Comparison of ENCODE assay signal across 12 cellular contexts in genomic region chr2:111226797-111227700, GRCh38.
DNase-seq lines count a peak whose midpoint lies in the region; ATAC-seq and TF ChIP-seq lines count a peak whose summit lies in the region.
"Had no signal": no experiment of that assay in that cellular context is flagged by ENCODE, and none has a peak within 500 bp of the region (broad histone marks: within the 10 kb centered on the region; RNA-seq: fewer than 3 reads in every experiment).

No MANE protein-coding gene starts in this region.

- no peak overlapping the region for H2BK15ac ChIP-seq in IMR-90 (ENCODE audit: low read depth, low read length)

- H3K4me1 ChIP-seq in IMR-90 (ENCODE audit: control insufficient read depth, insufficient read depth, low read length), result peaks cover 7% of the 10 kb centered on the region

- no peak overlapping the region for H2BK20ac ChIP-seq in IMR-90 (ENCODE audit: low read depth, low read length)

- no TSS peak for BruUV-seq in IMR-90 (replicated peaks; lab: Mats Ljungman, UMichigan)

- H3K27me3 ChIP-seq in IMR-90 (ENCODE audit: control insufficient read depth, insufficient read depth, low read length), result no peaks in the 10 kb centered on the region

- H3K18ac ChIP-seq in IMR-90 (ENCODE audit: low read depth, low read length), result no peak overlapping the region

- H3K79me1 ChIP-seq in IMR-90 (ENCODE audit: low read depth in 1 of 2, low read length in 2 of 2), result peaks cover 5 to 22% of the 10 kb centered on the region in 2 experiments

- dilution Hi-C loops in IMR-90 (cut with HindIII; ENCODE audit: low sequenced_read_pairs, unreplicated experiment), result no loop called here

- H3K4ac ChIP-seq in IMR-90 (ENCODE audit: low read depth, low read length), result no peak overlapping the region

- CTCF ChIA-PET in IMR-90 (lab: Yijun Ruan, JAX), result interaction anchor here (0.7 kb wide), 1 partner anchor 375 kb away, joined by 4 read pairs; no protein-coding TSS in a partner anchor

- H3K9me3 Mint-ChIP-seq in activated naive CD8-positive, alpha-beta T cell treated with anti-CD3 and anti-CD28 coated beads for 36 hours, result peaks cover 15% of the 10 kb centered on the region
- peaks cover 15% of the 10 kb centered on the region for H3K9me3 Mint-ChIP-seq in natural killer cell treated with Interleukin-12 subunit alpha and Interleukin-12 subunit beta and Interleukin-15 and Interleukin-18, amount 100 ng/mL, for 72 hours

- H3K4me1 Mint-ChIP-seq in activated naive CD8-positive, alpha-beta T cell treated with anti-CD3 and anti-CD28 coated beads for 36 hours, result peaks cover 15% of the 10 kb centered on the region
- peaks cover 20 to 22% of the 10 kb centered on the region in 2 donors for H3K4me1 Mint-ChIP-seq in natural killer cell treated with Interleukin-12 subunit alpha and Interleukin-12 subunit beta and Interleukin-15 and Interleukin-18, amount 100 ng/mL, for 72 hours (ENCODE audit: low read depth in 2 of 2)

- peaks cover 2% of the 10 kb centered on the region; the same call in 1 of the 2 replicates for H3K36me3 ChIP-seq in IMR-90 (ENCODE audit: control insufficient read depth, insufficient read depth, low read length)

- no peak overlapping the region for H3K23ac ChIP-seq in IMR-90 (ENCODE audit: low read depth, low read length)

- POLR2A ChIA-PET in IMR-90 (lab: Charles Lee; ENCODE audit: unreplicated experiment), result no interaction called here

- peaks cover 3% of the 10 kb centered on the region for H3K36me3 Mint-ChIP-seq in activated naive CD8-positive, alpha-beta T cell treated with anti-CD3 and anti-CD28 coated beads for 36 hours
- peaks cover 26% of the 10 kb centered on the region for H3K36me3 Mint-ChIP-seq in natural killer cell treated with Interleukin-12 subunit alpha and Interleukin-12 subunit beta and Interleukin-15 and Interleukin-18, amount 100 ng/mL, for 72 hours

- H3K27ac Mint-ChIP-seq in activated naive CD8-positive, alpha-beta T cell treated with anti-CD3 and anti-CD28 coated beads for 36 hours, result peak overlapping the region; percentile 26
- H3K27ac Mint-ChIP-seq in natural killer cell treated with Interleukin-12 subunit alpha and Interleukin-12 subunit beta and Interleukin-15 and Interleukin-18, amount 100 ng/mL, for 72 hours, result no peak overlapping the region
- H3K27ac Mint-ChIP-seq: activated naive CD4-positive, alpha-beta T cell treated with anti-CD3 and anti-CD28 coated beads, Interleukin-2, amount 50 U/mL, for 72 hours; nephron had no signal

- no peak overlapping the region for H3K14ac ChIP-seq in IMR-90 (replicated peaks; ENCODE audit: low read depth, low read length)

- H3K9ac ChIP-seq in IMR-90 (ENCODE audit: low read depth, low read length), result no peak overlapping the region

- TF ChIP-seq CTCF in IMR-90 (conservative IDR thresholded peaks at IDR 0.05; ENCODE audit: low read depth, low read length), result no peak

- H3K4me3 ChIP-seq in IMR-90 (ENCODE audit: insufficient read depth, low read depth, low read length), result no peak overlapping the region

- H3K4me2 ChIP-seq in IMR-90 (ENCODE audit: low read depth, low read length), result no peak overlapping the region

- no peak overlapping the region for H4K5ac ChIP-seq in IMR-90 (ENCODE audit: low read depth, low read length)

- H3K27me3 Mint-ChIP-seq in activated naive CD8-positive, alpha-beta T cell treated with anti-CD3 and anti-CD28 coated beads for 36 hours, result peaks cover 44% of the 10 kb centered on the region
- H3K27me3 Mint-ChIP-seq in natural killer cell treated with Interleukin-12 subunit alpha and Interleukin-12 subunit beta and Interleukin-15 and Interleukin-18, amount 100 ng/mL, for 72 hours, result peaks cover 7 to 18% of the 10 kb centered on the region in 2 donors

- no peak overlapping the region for H2BK5ac ChIP-seq in IMR-90 (ENCODE audit: low read depth, low read length, poor library complexity, severe bottlenecking)

- no peaks in the 10 kb centered on the region for H3K9me3 ChIP-seq in IMR-90 (ENCODE audit: control insufficient read depth, insufficient read depth, low read length)

- DNase-seq in CD1c-positive myeloid dendritic cell (ENCODE audit: extremely low spot score) (peak; percentile 82), IMR-90 (peak; percentile 37), kidney glomerular epithelial cell (lab: John Stamatoyannopoulos, UW) (peak; percentile 11), NCI-H1048 (lab: John Stamatoyannopoulos, UW) (no peak)
- no peak for DNase-seq in activated naive CD8-positive, alpha-beta T cell treated with anti-CD3 and anti-CD28 coated beads for 36 hours
- DNase-seq in stimulated activated CD4-positive, alpha-beta T cell treated with anti-CD3 and anti-CD28 coated beads, Interleukin-4, amount 100 ng/mL, for 4 hours, result no peak
- no peak for DNase-seq in natural killer cell treated with Interleukin-12 subunit alpha and Interleukin-12 subunit beta and Interleukin-15 and Interleukin-18, amount 100 ng/mL, for 72 hours (ENCODE audit: low spot score)
- DNase-seq: NCI-H510A treated with DMSO at 0.1 percent for 48 hours; stimulated activated naive CD4-positive, alpha-beta T cell treated with Interleukin-2 at 50 U/mL for 16 hours had no signal

- H4K91ac ChIP-seq in IMR-90 (ENCODE audit: insufficient read depth, low read depth, low read length), result no peak overlapping the region

- no peak for TF ChIP-seq RAD21 in IMR-90 (IDR thresholded peaks at IDR 0.05; ENCODE audit: low read length)

- no peak overlapping the region for H3K27ac ChIP-seq in IMR-90 (ENCODE audit: insufficient read depth, low read length)

- intact Hi-C loops in IMR-90 (cut with micrococcal nuclease), result no loop called here

- H4K20me1 ChIP-seq in IMR-90 (ENCODE audit: insufficient read depth, low read length), result peaks cover 9% of the 10 kb centered on the region

- no peak overlapping the region for H3K56ac ChIP-seq in IMR-90 (ENCODE audit: extremely low read depth, insufficient read depth, low read length)

- H4K8ac ChIP-seq in IMR-90 (ENCODE audit: low read depth in 2 of 2, low read length in 2 of 2), result no peak overlapping the region

- no peak overlapping the region for H2AK5ac ChIP-seq in IMR-90 (ENCODE audit: low read depth, low read length)

- in situ Hi-C loops in IMR-90 (cut with MboI; ENCODE audit: low sequenced_read_pairs), result no loop called here

- no peak overlapping the region for H2AK9ac ChIP-seq in IMR-90 (replicated peaks; ENCODE audit: low read depth, low read length, poor library complexity)

- no peak overlapping the region for H2BK120ac ChIP-seq in IMR-90 (ENCODE audit: low read depth, low read length)

- H3K4me3 Mint-ChIP-seq in activated naive CD8-positive, alpha-beta T cell treated with anti-CD3 and anti-CD28 coated beads for 36 hours, result no peak overlapping the region
- no peak overlapping the region for H3K4me3 Mint-ChIP-seq in natural killer cell treated with Interleukin-12 subunit alpha and Interleukin-12 subunit beta and Interleukin-15 and Interleukin-18, amount 100 ng/mL, for 72 hours
- H3K4me3 Mint-ChIP-seq: nephron had no signal

- no peak overlapping the region for H2AFZ ChIP-seq in IMR-90 (replicated peaks; ENCODE audit: low read length, poor library complexity)

- H3K9me1 ChIP-seq in IMR-90 (ENCODE audit: insufficient read depth, low read length), result peaks cover 5% of the 10 kb centered on the region

- no peak for TF ChIP-seq POLR2A in IMR-90 (IDR thresholded peaks at IDR 0.05; ENCODE audit: low read depth, low read length)

- ATAC-seq in IMR-90 (ENCODE audit: low read depth) (no peak), GM18498 (IDR thresholded peaks at IDR 0.05; ENCODE audit: unreplicated experiment) (no peak)
- ATAC-seq in natural killer cell treated with Interleukin-12 subunit alpha and Interleukin-12 subunit beta and Interleukin-15 and Interleukin-18, amount 100 ng/mL, for 72 hours, result no peak
- ATAC-seq: activated naive CD4-positive, alpha-beta T cell treated with anti-CD3 and anti-CD28 coated beads, Interleukin-2, amount 50 U/mL, for 72 hours had no signal

- WGBS in IMR-90 (ENCODE audit: extremely low coverage in 2 of 2, insufficient read length in 1 of 2), 2 experiments, result 86% methylated on average over 1 of the region's 6 CpGs; no CpG with 5 or more reads in 1 of the 2 experiments

TF ChIP-seq in IMR-90, 13 proteins besides CTCF, POLR2A, EP300 and RAD21:
- TF ChIP-seq CHD1 (IDR thresholded peaks at IDR 0.05; ENCODE audit: low read depth, low read length) (no peak), CEBPB (IDR thresholded peaks at IDR 0.05; ENCODE audit: low read depth, low read length) (0 out of 2 replicates have a peak, but pooled peaks have one; percentile 8)

Comparison
In these comparisons a context has a peak if more than half of its experiments do, and no peak if none do; other contexts are left out.
1. DNase-seq: peak in CD1c-positive myeloid dendritic cell (single experiment), IMR-90 (single experiment) and kidney glomerular epithelial cell (single experiment); none in activated naive CD8-positive, alpha-beta T cell treated with anti-CD3 and anti-CD28 coated beads for 36 hours (single experiment), stimulated activated CD4-positive, alpha-beta T cell treated with anti-CD3 and anti-CD28 coated beads, Interleukin-4, amount 100 ng/mL, for 4 hours (0 of 2), natural killer cell treated with Interleukin-12 subunit alpha and Interleukin-12 subunit beta and Interleukin-15 and Interleukin-18, amount 100 ng/mL, for 72 hours (single experiment) and NCI-H1048 (single experiment).